Comparison of ENCODE assay signal across 19 cellular contexts in the genomic region with DNA sequence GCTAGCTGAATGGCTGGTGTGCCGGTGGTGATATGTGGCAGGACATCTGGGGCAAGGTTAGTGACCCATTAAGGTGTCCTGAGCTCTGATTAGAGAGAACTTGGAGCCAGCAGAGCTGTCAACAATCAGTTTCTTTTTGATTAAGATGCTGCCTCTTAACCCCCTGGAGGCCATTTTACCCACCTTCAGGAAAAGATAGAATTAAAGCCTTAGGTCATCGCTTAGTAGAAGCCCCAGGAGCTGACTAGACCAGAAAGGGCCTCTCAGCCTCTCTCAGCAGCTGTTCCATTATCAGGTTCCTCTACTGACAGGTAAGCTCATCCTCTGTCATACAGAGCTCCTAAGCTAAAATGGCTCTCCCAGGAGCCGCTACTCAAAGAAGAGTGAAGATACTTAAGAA.
A peak's percentile ranks its signal among the peaks of the same experiment; 100 is the strongest.
DNase-seq lines count a peak whose midpoint lies in the region; ATAC-seq and TF ChIP-seq lines count a peak whose summit lies in the region.
"Had no signal": no experiment of that assay in that cellular context is flagged by ENCODE, and none has a peak within 500 bp of the region (broad histone marks: within the 10 kb centered on the region; RNA-seq: fewer than 3 reads in every experiment).

No MANE protein-coding gene starts in this region.

- H3K9me3 Mint-ChIP-seq in GM23338, result 0 out of 3 replicates have a peak, but pooled peaks cover 5% of the 10 kb centered on the region
- no peaks in the 10 kb centered on the region for H3K9me3 Mint-ChIP-seq in naive thymus-derived CD8-positive, alpha-beta T cell
- H3K9me3 Mint-ChIP-seq: central memory CD8-positive, alpha-beta T cell; dendritic cell treated with granulocyte-macrophage colony-stimulating factor and Interleukin-4, amounts not matched to agents 40 ng/mL and 50 ng/mL, for 4 days; T-helper 2 cell treated with Interferon-gamma antibody and Interleukin-4, amounts not matched to agents 5 μg/mL and 100 μg/mL, for 36 hours had no signal

- H3K4me1 Mint-ChIP-seq in GM23338, result peaks cover 9% of the 10 kb centered on the region
- peaks cover 3 to 19% (median 12%) of the 10 kb centered on the region in 4 donors for H3K4me1 Mint-ChIP-seq in naive thymus-derived CD8-positive, alpha-beta T cell
- H3K4me1 Mint-ChIP-seq: central memory CD8-positive, alpha-beta T cell had no signal

- H3K36me3 ChIP-seq in GM23338 (ENCODE audit: insufficient read depth) (no peaks in the 10 kb centered on the region), WERI-Rb-1 (no peaks in the 10 kb centered on the region), GM23248 (ENCODE audit: low read depth) (no peaks in the 10 kb centered on the region)
- H3K36me3 ChIP-seq: esophagus muscularis mucosa had no signal

- H2AFZ ChIP-seq in GM23338, result no peak overlapping the region
- no peak overlapping the region for H2AFZ ChIP-seq in GM23248

- in situ Hi-C loops in GM23248 (cut with MboI), result no loop called here

- 0 out of 3 replicates have a peak, but pooled peaks cover 5% of the 10 kb centered on the region for H3K36me3 Mint-ChIP-seq in GM23338 (ENCODE audit: low read depth)
- H3K36me3 Mint-ChIP-seq in naive thymus-derived CD8-positive, alpha-beta T cell, result peaks cover 4 to 8% (median 6%) of the 10 kb centered on the region in 3 donors

- POLR2A ChIA-PET in naive thymus-derived CD8-positive, alpha-beta T cell (lab: Charles Lee), result no interaction called here

- H3K27me3 Mint-ChIP-seq in GM23338 (ENCODE audit: insufficient read depth, low read depth, poor library complexity), result no peaks in the 10 kb centered on the region
- no peaks in the 10 kb centered on the region for H3K27me3 Mint-ChIP-seq in naive thymus-derived CD8-positive, alpha-beta T cell
- H3K27me3 Mint-ChIP-seq: central memory CD8-positive, alpha-beta T cell; dendritic cell treated with granulocyte-macrophage colony-stimulating factor and Interleukin-4, amounts not matched to agents 40 ng/mL and 50 ng/mL, for 4 days had no signal

- H3K27me3 ChIP-seq in GM23338 (ENCODE audit: insufficient read depth), result no peaks in the 10 kb centered on the region
- no peaks in the 10 kb centered on the region for H3K27me3 ChIP-seq in WERI-Rb-1 (ENCODE audit: insufficient read depth, low read depth, severe bottlenecking)
- no peaks in the 10 kb centered on the region for H3K27me3 ChIP-seq in GM23248 (replicated peaks; ENCODE audit: insufficient read depth)
- H3K27me3 ChIP-seq: esophagus muscularis mucosa had no signal

- H3K4me3 ChIP-seq in GM23338 (no peak overlapping the region), WERI-Rb-1 (ENCODE audit: low read depth, low read length) (no peak overlapping the region; the same call in 1 of the 2 replicates), GM23248 (no peak overlapping the region)
- H3K4me3 ChIP-seq: esophagus muscularis mucosa, left ventricle myocardium inferior had no signal

- no peaks in the 10 kb centered on the region for H3K9me3 ChIP-seq in WERI-Rb-1 (ENCODE audit: severe bottlenecking)
- no peaks in the 10 kb centered on the region for H3K9me3 ChIP-seq in GM23248 (ENCODE audit: low read depth)
- H3K9me3 ChIP-seq: esophagus muscularis mucosa had no signal

- H3K27ac ChIP-seq in GM23338 (ENCODE audit: low read depth) (no peak overlapping the region), WERI-Rb-1 (peak overlapping the region; percentile 75), GM23248 (no peak overlapping the region)
- H3K27ac ChIP-seq: esophagus muscularis mucosa, left ventricle myocardium inferior had no signal

- H3K4me2 ChIP-seq in GM23338 (no peak overlapping the region), GM23248 (ENCODE audit: unreplicated experiment) (no peak overlapping the region)

- H3K9me2 ChIP-seq in GM23338 (ENCODE audit: insufficient read depth) (no peaks in the 10 kb centered on the region; the same call in 1 of the 2 replicates), GM23248 (ENCODE audit: insufficient read depth) (no peaks in the 10 kb centered on the region)

- H3K79me2 ChIP-seq in GM23338 (replicated peaks; ENCODE audit: insufficient read depth) (no peaks in the 10 kb centered on the region), GM23248 (ENCODE audit: insufficient read depth) (no peaks in the 10 kb centered on the region)

- H4K20me1 ChIP-seq in GM23338 (replicated peaks; ENCODE audit: insufficient read depth), result no peaks in the 10 kb centered on the region
- H4K20me1 ChIP-seq in GM23248 (ENCODE audit: insufficient read depth), result no peaks in the 10 kb centered on the region

- ATAC-seq in GM23338 (peak; percentile 63), HG03135 (IDR thresholded peaks at IDR 0.05; ENCODE audit: unreplicated experiment) (no peak)
- ATAC-seq in naive thymus-derived CD8-positive, alpha-beta T cell, result no peak

- no peaks in the 10 kb centered on the region for H3F3A ChIP-seq in GM23338 (replicated peaks; ENCODE audit: low read depth)
- no peaks in the 10 kb centered on the region for H3F3A ChIP-seq in GM23248 (ENCODE audit: insufficient read depth)

- WGBS in GM23248 (ENCODE audit: low coverage in 1 of 2, low lambda C conversion rate in 2 of 2, missing lambda C conversion rate in 2 of 2), 2 experiments, result 64 to 65% methylated on average over 3 of the region's 3 CpGs

- H3K9ac ChIP-seq in GM23248, result no peak overlapping the region

- no peak overlapping the region for H3K27ac Mint-ChIP-seq in GM23338
- peak overlapping the region in 7 of 10 donors; percentile 1 to 53 (median 44) for H3K27ac Mint-ChIP-seq in naive thymus-derived CD8-positive, alpha-beta T cell
- H3K27ac Mint-ChIP-seq: dendritic cell treated with granulocyte-macrophage colony-stimulating factor and Interleukin-4, amounts not matched to agents 40 ng/mL and 50 ng/mL, for 4 days; T-helper 2 cell treated with Interferon-gamma antibody and Interleukin-4, amounts not matched to agents 5 μg/mL and 100 μg/mL, for 36 hours had no signal

- TF ChIP-seq CTCF in GM23338 (conservative IDR thresholded peaks at IDR 0.05; ENCODE audit: low read depth in 2 of 2) (no peak; a peak in 1 of 4 replicates), WERI-Rb-1 (IDR thresholded peaks at IDR 0.05; ENCODE audit: low read depth, low read length) (no peak)

- H3K4me1 ChIP-seq in GM23338 (ENCODE audit: insufficient read depth), result no peaks in the 10 kb centered on the region
- H3K4me1 ChIP-seq in GM23248 (ENCODE audit: insufficient read depth), result no peaks in the 10 kb centered on the region
- H3K4me1 ChIP-seq: esophagus muscularis mucosa, left ventricle myocardium inferior had no signal

- no peak overlapping the region for H3K4me3 Mint-ChIP-seq in GM23338
- H3K4me3 Mint-ChIP-seq in naive thymus-derived CD8-positive, alpha-beta T cell, result no peak overlapping the region
- H3K4me3 Mint-ChIP-seq: central memory CD8-positive, alpha-beta T cell; dendritic cell treated with granulocyte-macrophage colony-stimulating factor and Interleukin-4, amounts not matched to agents 40 ng/mL and 50 ng/mL, for 4 days; T-helper 2 cell treated with Interferon-gamma antibody and Interleukin-4, amounts not matched to agents 5 μg/mL and 100 μg/mL, for 36 hours had no signal

- DNase-seq in COLO668 (lab: John Stamatoyannopoulos, UW; ENCODE audit: unreplicated experiment), result peak; percentile 12
- peak; percentile 17 for DNase-seq in GM23338 (ENCODE audit: low spot score)
- peak; percentile 65 for DNase-seq in WERI-Rb-1
- no peak for DNase-seq in naive thymus-derived CD8-positive, alpha-beta T cell
- no peak for DNase-seq in dermis blood vessel endothelial cell
- DNase-seq in GM23248, result no peak
- DNase-seq in activated T-cell treated with anti-CD3 and anti-CD28 coated beads, Interleukin-2, amount 50 U/mL, for 48 hours, result no peak
- DNase-seq: activated CD4-positive, alpha-beta T cell treated with anti-CD3 and anti-CD28 coated beads for 4 hours; activated T-cell treated with anti-CD3 and anti-CD28 coated beads, Interleukin-2, amount 50 U/mL, for 1 hour; C1 segment of cervical spinal cord; foreskin fibroblast; head of caudate nucleus; left ventricle myocardium inferior; stimulated activated naive CD4-positive, alpha-beta T cell treated with Interleukin-2 at 50 U/mL for 16 hours had no signal

TF ChIP-seq in GM23338, 12 proteins besides CTCF, POLR2A, EP300 and RAD21 (continues in another document):
- no peak for TF ChIP-seq ZNF114 (CRISPR knock-in tag; IDR thresholded peaks at IDR 0.05)
- no peak for TF ChIP-seq NANOG (IDR thresholded peaks at IDR 0.05; ENCODE audit: borderline replicate concordance)
- no peak for TF ChIP-seq CREB1 (CRISPR knock-in tag; IDR thresholded peaks at IDR 0.05; ENCODE audit: low read depth)
- no peak for TF ChIP-seq JUNB (IDR thresholded peaks at IDR 0.05; ENCODE audit: unreplicated experiment)
- TF ChIP-seq EZH2 (IDR thresholded peaks at IDR 0.05; ENCODE audit: low read depth, unreplicated experiment), result no peak
- TF ChIP-seq POLR2AphosphoS5 (IDR thresholded peaks at IDR 0.05; ENCODE audit: low read depth), result no peak
- TF ChIP-seq, protein P1, sequence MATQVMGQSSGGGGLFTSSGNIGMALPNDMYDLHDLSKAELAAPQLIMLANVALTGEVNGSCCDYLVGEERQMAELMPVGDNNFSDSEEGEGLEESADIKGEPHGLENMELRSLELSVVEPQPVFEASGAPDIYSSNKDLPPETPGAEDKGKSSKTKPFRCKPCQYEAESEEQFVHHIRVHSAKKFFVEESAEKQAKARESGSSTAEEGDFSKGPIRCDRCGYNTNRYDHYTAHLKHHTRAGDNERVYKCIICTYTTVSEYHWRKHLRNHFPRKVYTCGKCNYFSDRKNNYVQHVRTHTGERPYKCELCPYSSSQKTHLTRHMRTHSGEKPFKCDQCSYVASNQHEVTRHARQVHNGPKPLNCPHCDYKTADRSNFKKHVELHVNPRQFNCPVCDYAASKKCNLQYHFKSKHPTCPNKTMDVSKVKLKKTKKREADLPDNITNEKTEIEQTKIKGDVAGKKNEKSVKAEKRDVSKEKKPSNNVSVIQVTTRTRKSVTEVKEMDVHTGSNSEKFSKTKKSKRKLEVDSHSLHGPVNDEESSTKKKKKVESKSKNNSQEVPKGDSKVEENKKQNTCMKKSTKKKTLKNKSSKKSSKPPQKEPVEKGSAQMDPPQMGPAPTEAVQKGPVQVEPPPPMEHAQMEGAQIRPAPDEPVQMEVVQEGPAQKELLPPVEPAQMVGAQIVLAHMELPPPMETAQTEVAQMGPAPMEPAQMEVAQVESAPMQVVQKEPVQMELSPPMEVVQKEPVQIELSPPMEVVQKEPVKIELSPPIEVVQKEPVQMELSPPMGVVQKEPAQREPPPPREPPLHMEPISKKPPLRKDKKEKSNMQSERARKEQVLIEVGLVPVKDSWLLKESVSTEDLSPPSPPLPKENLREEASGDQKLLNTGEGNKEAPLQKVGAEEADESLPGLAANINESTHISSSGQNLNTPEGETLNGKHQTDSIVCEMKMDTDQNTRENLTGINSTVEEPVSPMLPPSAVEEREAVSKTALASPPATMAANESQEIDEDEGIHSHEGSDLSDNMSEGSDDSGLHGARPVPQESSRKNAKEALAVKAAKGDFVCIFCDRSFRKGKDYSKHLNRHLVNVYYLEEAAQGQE (IDR thresholded peaks at IDR 0.05; ENCODE audit: unreplicated experiment), result no peak
- no peak for TF ChIP-seq STAT1 (IDR thresholded peaks at IDR 0.05; ENCODE audit: unreplicated experiment)

Comparison
In these comparisons a context has a peak if more than half of its experiments do, and no peak if none do; other contexts are left out.
1. DNase-seq: peak in COLO668 (single experiment), GM23338 (single experiment) and WERI-Rb-1 (single experiment); none in naive thymus-derived CD8-positive, alpha-beta T cell (0 of 10), dermis blood vessel endothelial cell (single experiment), GM23248 (single experiment) and activated T-cell treated with anti-CD3 and anti-CD28 coated beads, Interleukin-2, amount 50 U/mL, for 48 hours (0 of 2).